In genomic region chr9:3256571-3256970, GRCh38 we compare ENCODE assay signal across 21 cellular contexts.
DNase-seq lines count a peak whose midpoint lies in the region; ATAC-seq, FAIRE-seq and TF ChIP-seq lines count a peak whose summit lies in the region.
"Had no signal": no experiment of that assay in that cellular context is flagged by ENCODE, and none has a peak within 500 bp of the region (broad histone marks: within the 10 kb centered on the region; RNA-seq: fewer than 3 reads in every experiment).

No MANE protein-coding gene starts in this region.

- TF ChIP-seq CTCF in neutrophil (IDR thresholded peaks at IDR 0.05): no peak
- no peak for TF ChIP-seq CTCF in D721Med (IDR thresholded peaks at IDR 0.05; ENCODE audit: insufficient read depth, missing control alignments)

- H3K4me1 ChIP-seq in adipocyte (ENCODE audit: control insufficient read depth, insufficient read depth, low read length) (peaks cover 11% of the 10 kb centered on the region), neutrophil (ENCODE audit: control insufficient read depth in 1 of 2, insufficient read depth in 1 of 2, low read depth in 1 of 2, low read length in 1 of 2) (peaks cover 17 to 20% of the 10 kb centered on the region in 2 experiments)
- H3K4me1 ChIP-seq: Caco-2 had no signal

- DNase-seq in adipocyte (ENCODE audit: low read depth): peak; percentile 45
- peak; percentile 44 for DNase-seq in fibroblast of peridontal ligament (ENCODE audit: extremely low read depth)
- DNase-seq in NCI-H1930 (lab: John Stamatoyannopoulos, UW): no peak
- DNase-seq in D721Med (ENCODE audit: insufficient read length, low spot score): no peak
- DNase-seq: ACHN; AML-193; Caco-2; CD4-positive, alpha-beta T cell; DMS153; DMS79; GDM1; HCEC 1CT had no signal

- H3K27me3 ChIP-seq in adipocyte (replicated peaks; ENCODE audit: control insufficient read depth, insufficient read depth, low read length) (no peaks in the 10 kb centered on the region), neutrophil (no peaks in the 10 kb centered on the region)

- FAIRE-seq in D721Med (lab: Jason Lieb, UNC): no peak
- FAIRE-seq: A204.1, GM12892, GM18507, H54, HTR-8/SVneo had no signal

- peak overlapping the region; percentile 43 for H3K27ac ChIP-seq in neutrophil
- H3K27ac ChIP-seq: C4-2B had no signal

- H3K36me3 ChIP-seq in adipocyte (ENCODE audit: control insufficient read depth, insufficient read depth, low read length, severe bottlenecking): no peaks in the 10 kb centered on the region
- H3K36me3 ChIP-seq in neutrophil: peaks cover 14% of the 10 kb centered on the region

- no peak for ATAC-seq in HG03095 (IDR thresholded peaks at IDR 0.05; ENCODE audit: unreplicated experiment)
- ATAC-seq: GM23338 had no signal

- H3K4me3 ChIP-seq in adipocyte (ENCODE audit: low read length): no peak overlapping the region
- H3K4me3 ChIP-seq in neutrophil (ENCODE audit: low read depth in 1 of 2, low read length in 1 of 2): no peak overlapping the region
- H3K4me3 ChIP-seq: GM23338 had no signal

- H3K9me3 ChIP-seq in adipocyte (ENCODE audit: control insufficient read depth, low read length): no peaks in the 10 kb centered on the region
- no peaks in the 10 kb centered on the region for H3K9me3 ChIP-seq in neutrophil
- H3K9me3 ChIP-seq: Caco-2 had no signal

- no peak overlapping the region for H3K9ac ChIP-seq in adipocyte (ENCODE audit: low read length)

Comparison
In these comparisons a context has a peak if more than half of its experiments do, and no peak if none do; other contexts are left out.
1. DNase-seq: peak in adipocyte (single experiment) and fibroblast of peridontal ligament (single experiment); none in NCI-H1930 (0 of 2) and D721Med (single experiment).